ENCODE assay signal across 22 cellular contexts in the genomic region with DNA sequence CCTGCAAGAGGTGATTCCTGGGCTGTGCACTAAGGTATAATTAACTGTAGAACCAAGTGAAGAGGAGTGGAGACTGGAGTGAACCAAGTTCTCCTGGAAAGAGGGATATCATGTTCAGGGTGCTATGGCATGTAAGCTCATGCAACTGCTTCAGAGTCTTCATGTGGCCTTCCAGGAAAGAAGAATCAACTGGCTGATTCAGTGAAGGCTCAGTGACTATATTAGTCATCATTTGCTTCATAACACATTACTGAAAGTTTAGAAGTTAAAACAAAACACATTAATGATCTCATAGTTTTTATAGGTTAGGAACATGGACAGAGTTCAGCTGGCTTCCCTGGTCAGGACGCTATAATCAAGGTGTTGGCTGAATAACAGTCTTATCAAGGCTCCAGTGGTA.
DNase-seq lines count a peak whose midpoint lies in the region; ATAC-seq, FAIRE-seq and TF ChIP-seq lines count a peak whose summit lies in the region.
"Had no signal": no experiment of that assay in that cellular context is flagged by ENCODE, and none has a peak within 500 bp of the region (broad histone marks: within the 10 kb centered on the region; RNA-seq: fewer than 3 reads in every experiment).

No MANE protein-coding gene starts in this region.

- H4K20me1 ChIP-seq in GM12878 (ENCODE audit: control insufficient read depth, insufficient read depth), result no peaks in the 10 kb centered on the region

- H3K4me3 ChIP-seq in AG04450 (ENCODE audit: low read depth, low read length), result no peak overlapping the region
- no peak overlapping the region for H3K4me3 ChIP-seq in GM12878
- H3K4me3 ChIP-seq in effector memory CD4-positive, alpha-beta T cell (ENCODE audit: insufficient read depth, low read depth, low read length, poor library complexity, severe bottlenecking), result no peak overlapping the region
- H3K4me3 ChIP-seq: body of pancreas, ovary had no signal

- peak; percentile 75 for ATAC-seq in GM18868 (IDR thresholded peaks at IDR 0.05; ENCODE audit: unreplicated experiment)
- ATAC-seq in HG03175 (IDR thresholded peaks at IDR 0.05; ENCODE audit: unreplicated experiment), result peak; percentile 43
- ATAC-seq in GM12878, result peak; percentile 44
- ATAC-seq in GM21529 (IDR thresholded peaks at IDR 0.05; ENCODE audit: unreplicated experiment), result no peak
- ATAC-seq: activated CD4-positive, alpha-beta T cell treated with anti-CD3 and anti-CD28 coated beads for 36 hours; body of pancreas; HepG2; natural killer cell; right cardiac atrium; Right ventricle myocardium inferior had no signal

- H3K27me3 ChIP-seq in AG04450 (ENCODE audit: control insufficient read depth, insufficient read depth, low read length), result no peaks in the 10 kb centered on the region
- H3K27me3 ChIP-seq in GM12878 (replicated peaks in 1 of 2; ENCODE audit: control insufficient read depth in 2 of 2, insufficient read depth in 2 of 2, low read length in 1 of 2), result no peaks in the 10 kb centered on the region
- H3K27me3 ChIP-seq in effector memory CD4-positive, alpha-beta T cell (replicated peaks; ENCODE audit: control insufficient read depth, insufficient read depth, low read length, poor library complexity, severe bottlenecking), result no peaks in the 10 kb centered on the region
- H3K27me3 ChIP-seq: BE2C, body of pancreas, ovary had no signal

- 55% methylated on average over 1 of the region's 1 CpG for WGBS in GM12878 (ENCODE audit: insufficient coverage, insufficient replicate concordance, low lambda C conversion rate, missing lambda C conversion rate)

- BruUV-seq in GM12878 (replicated peaks; lab: Mats Ljungman, UMichigan), result no TSS peak

- in situ Hi-C loops in GM12878 (cut with MboI), result no loop called here

- no peak overlapping the region for H3K4me2 ChIP-seq in GM12878 (ENCODE audit: control insufficient read depth, insufficient read depth)

- CTCF ChIA-PET in AG04450 (lab: Charles Lee) (interaction anchor here (0.7 kb wide), 1 partner anchor 17 kb away, joined by 5 read pairs; no protein-coding TSS in a partner anchor), GM12878 (lab: Yijun Ruan, JAX) (interaction anchor here (0.9 to 1.6 kb wide), 3 partner anchors 9 to 82 kb away, joined by 3 read pairs; no protein-coding TSS in a partner anchor)

- no peaks in the 10 kb centered on the region for H3K36me3 ChIP-seq in GM12878 (ENCODE audit: control insufficient read depth in 2 of 2, insufficient read depth in 2 of 2, low read length in 1 of 2)
- H3K36me3 ChIP-seq in effector memory CD4-positive, alpha-beta T cell (ENCODE audit: control insufficient read depth, insufficient read depth, low read length), result no peaks in the 10 kb centered on the region
- H3K36me3 ChIP-seq: BE2C, ovary had no signal

- no peak for TF ChIP-seq RAD21 in GM12878 (IDR thresholded peaks at IDR 0.05; ENCODE audit: insufficient read depth, low read depth, low read length)

- H3K4me1 ChIP-seq in GM12878 (ENCODE audit: control insufficient read depth, insufficient read depth, low read length), result 0 out of 2 replicates have a peak, but pooled peaks cover 7% of the 10 kb centered on the region
- no peaks in the 10 kb centered on the region for H3K4me1 ChIP-seq in effector memory CD4-positive, alpha-beta T cell (ENCODE audit: control insufficient read depth, insufficient read depth, low read length, poor library complexity, severe bottlenecking)
- H3K4me1 ChIP-seq: BE2C, body of pancreas had no signal

- no peak for TF ChIP-seq EP300 in GM12878 (IDR thresholded peaks at IDR 0.05; ENCODE audit: borderline replicate concordance in 1 of 2, control insufficient read depth in 1 of 2, low read depth in 2 of 2, low read length in 2 of 2)

- no peak overlapping the region for H3K9ac ChIP-seq in GM12878 (ENCODE audit: control insufficient read depth, insufficient read depth, low read length)

- TF ChIP-seq POLR2A in GM12878 (IDR thresholded peaks at IDR 0.05; ENCODE audit: low read depth, low read length), result no peak

- SMC1A ChIA-PET in GM12878 (lab: Charles Lee; ENCODE audit: uncharacterized antibody, unreplicated experiment), result interaction anchor here (1.1 to 1.3 kb wide), 3 partner anchors 9 to 19 kb away, joined by 3 to 6 read pairs (median 4); no protein-coding TSS in a partner anchor

- H3K27ac ChIP-seq in AG04450 (ENCODE audit: low read depth, low read length), result no peak overlapping the region
- no peak overlapping the region for H3K27ac ChIP-seq in GM12878 (ENCODE audit: control insufficient read depth, insufficient read depth)
- no peak overlapping the region for H3K27ac ChIP-seq in effector memory CD4-positive, alpha-beta T cell (ENCODE audit: insufficient read depth, low read length, poor library complexity, severe bottlenecking)
- H3K27ac ChIP-seq: body of pancreas, ovary had no signal

- intact Hi-C loops in GM12878 (cut with micrococcal nuclease; ENCODE audit: unreplicated experiment), result no loop called here

- RAD21 ChIA-PET in GM12878 (lab: Charles Lee; ENCODE audit: unreplicated experiment), result no interaction called here

- DNase-seq in AG04450 (ENCODE audit: low read depth, low spot score) (peak; percentile 18), GM12878 (ENCODE audit: low read depth, low spot score) (no peak), cerebellar cortex (ENCODE audit: low spot score) (no peak)
- DNase-seq in effector memory CD4-positive, alpha-beta T cell, result no peak
- DNase-seq in stimulated activated CD8-positive, alpha-beta memory T cell treated with anti-CD3 and anti-CD28 coated beads, Interleukin-4, amount 100 ng/mL, for 48 hours, result no peak
- DNase-seq: activated CD4-positive, alpha-beta T cell treated with anti-CD3 and anti-CD28 coated beads for 36 hours; activated naive CD8-positive, alpha-beta T cell treated with anti-CD3 and anti-CD28 coated beads, Interleukin-2, amount 10 ng/mL, durations not matched to agents 7 days and 5 days; BE2C; body of pancreas; COR-L47; DND-41; natural killer cell; NCI-H774; ovary; right cardiac atrium; SW 1271 had no signal

- no peak for TF ChIP-seq CTCF in AG04450 (IDR thresholded peaks at IDR 0.05; ENCODE audit: low read depth, low read length)
- no peak for TF ChIP-seq CTCF in GM12878 (IDR thresholded peaks at IDR 0.05 in 2 of 3, conservative IDR thresholded peaks at IDR 0.05 in 1 of 3; ENCODE audit: control insufficient read depth in 2 of 3, extremely low read depth in 1 of 3, insufficient read depth in 1 of 3, low read depth in 3 of 3, low read length in 3 of 3)

- no peaks in the 10 kb centered on the region for H3K9me3 ChIP-seq in AG04450 (ENCODE audit: control insufficient read depth, insufficient read depth, low read length)
- H3K9me3 ChIP-seq in GM12878 (replicated peaks; ENCODE audit: control insufficient read depth, insufficient read depth, low read length), result no peaks in the 10 kb centered on the region; the same call in 2 of the 3 replicates
- H3K9me3 ChIP-seq in effector memory CD4-positive, alpha-beta T cell (ENCODE audit: control insufficient read depth, low read length), result no peaks in the 10 kb centered on the region
- H3K9me3 ChIP-seq: BE2C, body of pancreas, ovary had no signal

- no peaks in the 10 kb centered on the region for H3K79me2 ChIP-seq in GM12878 (ENCODE audit: control insufficient read depth, insufficient read depth, low read length)

- peak; percentile 23 for FAIRE-seq in GM12878 (lab: Jason Lieb, UNC)
- FAIRE-seq: HepG2, urothelium cell line had no signal

- POLR2A ChIA-PET in AG04450 (lab: Yijun Ruan, JAX), result no interaction called here
- POLR2A ChIA-PET in GM12878 (lab: Charles Lee), result no interaction called here

- peak overlapping the region; percentile 24 for H2AFZ ChIP-seq in GM12878 (ENCODE audit: control insufficient read depth, low read depth, low read length)

TF ChIP-seq in GM12878, 131 proteins besides CTCF, POLR2A, EP300 and RAD21 (continues in another document):
- TF ChIP-seq DPF2 (IDR thresholded peaks at IDR 0.05), result no peak
- TF ChIP-seq, protein P1, sequence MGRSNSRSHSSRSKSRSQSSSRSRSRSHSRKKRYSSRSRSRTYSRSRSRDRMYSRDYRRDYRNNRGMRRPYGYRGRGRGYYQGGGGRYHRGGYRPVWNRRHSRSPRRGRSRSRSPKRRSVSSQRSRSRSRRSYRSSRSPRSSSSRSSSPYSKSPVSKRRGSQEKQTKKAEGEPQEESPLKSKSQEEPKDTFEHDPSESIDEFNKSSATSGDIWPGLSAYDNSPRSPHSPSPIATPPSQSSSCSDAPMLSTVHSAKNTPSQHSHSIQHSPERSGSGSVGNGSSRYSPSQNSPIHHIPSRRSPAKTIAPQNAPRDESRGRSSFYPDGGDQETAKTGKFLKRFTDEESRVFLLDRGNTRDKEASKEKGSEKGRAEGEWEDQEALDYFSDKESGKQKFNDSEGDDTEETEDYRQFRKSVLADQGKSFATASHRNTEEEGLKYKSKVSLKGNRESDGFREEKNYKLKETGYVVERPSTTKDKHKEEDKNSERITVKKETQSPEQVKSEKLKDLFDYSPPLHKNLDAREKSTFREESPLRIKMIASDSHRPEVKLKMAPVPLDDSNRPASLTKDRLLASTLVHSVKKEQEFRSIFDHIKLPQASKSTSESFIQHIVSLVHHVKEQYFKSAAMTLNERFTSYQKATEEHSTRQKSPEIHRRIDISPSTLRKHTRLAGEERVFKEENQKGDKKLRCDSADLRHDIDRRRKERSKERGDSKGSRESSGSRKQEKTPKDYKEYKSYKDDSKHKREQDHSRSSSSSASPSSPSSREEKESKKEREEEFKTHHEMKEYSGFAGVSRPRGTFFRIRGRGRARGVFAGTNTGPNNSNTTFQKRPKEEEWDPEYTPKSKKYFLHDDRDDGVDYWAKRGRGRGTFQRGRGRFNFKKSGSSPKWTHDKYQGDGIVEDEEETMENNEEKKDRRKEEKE (IDR thresholded peaks at IDR 0.05), result no peak
